In genomic region chr7:140544278-140544896, GRCh38 we compare ENCODE assay signal across 16 cellular contexts.
"Had no signal": no experiment of that assay in that cellular context is flagged by ENCODE, and none has a peak within 500 bp of the region (broad histone marks: within the 10 kb centered on the region; RNA-seq: fewer than 3 reads in every experiment).

No MANE protein-coding gene starts in this region.

- H3K27me3 ChIP-seq: gastrocnemius medialis, left lung had no signal

- DNase-seq: activated B cell treated with CpG ODN at 0.5 μM for 24 hours; activated CD4-positive, alpha-beta T cell treated with anti-CD3 and anti-CD28 coated beads, Interleukin-2, amount 50 U/mL, for 4 hours; activated naive CD4-positive, alpha-beta T cell; activated T-cell treated with anti-CD3 and anti-CD28 coated beads for 4 hours; anterior cingulate cortex; cerebellar nuclear complex; gastrocnemius medialis; left lung; mesenchymal stem cell; stimulated activated CD4-positive, alpha-beta T cell treated with anti-CD3 and anti-CD28 coated beads, Interleukin-12 subunit alpha, Interleukin-12 subunit beta, amount 100 ng/mL, for 4 hours; stimulated activated CD4-positive, alpha-beta T cell treated with anti-CD3 and anti-CD28 coated beads, Interleukin-2, amount 100 ng/mL, for 24 hours; SW 1271 had no signal

- H3K9me3 ChIP-seq: gastrocnemius medialis, left lung, thoracic aorta had no signal

- H3K4me3 ChIP-seq: gastrocnemius medialis, left lung, thoracic aorta had no signal

- H3K36me3 ChIP-seq: gastrocnemius medialis, left lung, thoracic aorta had no signal

- H3K27ac Mint-ChIP-seq: activated B cell treated with CpG ODN at 0.5 μM for 24 hours; dendritic cell treated with granulocyte-macrophage colony-stimulating factor and Interleukin-4, amounts not matched to agents 40 ng/mL and 50 ng/mL, for 4 days had no signal

- ATAC-seq: gastrocnemius medialis, left lung had no signal

- H3K9me3 Mint-ChIP-seq: activated B cell treated with CpG ODN at 0.5 μM for 24 hours; dendritic cell treated with granulocyte-macrophage colony-stimulating factor and Interleukin-4, amounts not matched to agents 40 ng/mL and 50 ng/mL, for 4 days; nephron had no signal

- H3K4me3 Mint-ChIP-seq: activated B cell treated with CpG ODN at 0.5 μM for 24 hours; dendritic cell treated with granulocyte-macrophage colony-stimulating factor and Interleukin-4, amounts not matched to agents 40 ng/mL and 50 ng/mL, for 4 days; nephron had no signal

- H3K27ac ChIP-seq: epithelial cell of prostate, gastrocnemius medialis, left lung, thoracic aorta had no signal
